8 cellular contexts compared by ENCODE assay signal in the genomic region with DNA sequence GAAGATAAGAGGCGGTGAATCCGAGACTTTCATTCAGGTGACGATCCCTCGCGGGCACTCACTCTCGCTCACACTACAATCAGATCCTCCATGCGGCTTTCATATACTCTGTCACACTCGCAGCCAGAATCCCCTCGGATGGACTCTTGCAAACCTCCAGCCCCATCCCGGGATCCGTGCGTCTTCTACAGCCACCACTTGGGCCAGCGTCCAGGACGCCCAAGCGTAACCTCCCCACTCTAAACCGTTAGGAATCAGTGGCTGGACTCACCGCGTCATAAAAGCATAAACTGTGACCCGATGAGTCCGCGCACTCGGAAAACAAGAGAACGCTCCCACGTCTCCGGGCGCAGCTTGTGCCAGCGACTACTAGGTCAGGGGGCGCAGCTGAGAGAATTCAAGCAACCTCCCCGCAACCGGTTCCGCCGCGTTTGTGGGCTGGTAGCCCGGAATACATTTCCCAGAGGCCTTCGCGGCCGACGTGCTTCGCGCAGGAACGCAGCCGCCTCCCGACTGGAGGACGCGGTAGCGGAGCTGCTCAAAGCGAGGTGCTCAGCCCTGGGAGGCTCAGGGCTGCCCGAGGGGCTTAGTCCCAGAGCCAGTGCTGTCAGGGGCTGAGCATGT. TPM values are rescaled to one million over a fixed set of nuclear protein-coding genes. Genes with fewer than 3 reads are reported as not detected.
DNase-seq lines count a peak whose midpoint lies in the region; ATAC-seq and TF ChIP-seq lines count a peak whose summit lies in the region.

No MANE protein-coding gene starts in this region.

- H3K4me3 Mint-ChIP-seq in naive thymus-derived CD8-positive, alpha-beta T cell = peak overlapping the region; percentile 89 to 99 (median 94)

- POLR2A ChIA-PET in naive thymus-derived CD8-positive, alpha-beta T cell (lab: Charles Lee) = interaction anchor here (0.6 to 1.8 kb wide), 7 partner anchors 17 to 232 kb away, joined by 3 to 13 read pairs (median 4); a partner anchor contains a TSS

- H3K9me3 Mint-ChIP-seq in naive thymus-derived CD8-positive, alpha-beta T cell = peaks cover under 1 to 55% (median 13%) of the 10 kb centered on the region in 9 donors

- peak; percentile 95 to 98 for ATAC-seq in naive thymus-derived CD8-positive, alpha-beta T cell
- ATAC-seq in GM18868 (IDR thresholded peaks at IDR 0.05; ENCODE audit: unreplicated experiment) = no peak

- DNase-seq in GM13976 (ENCODE audit: low spot score) = peak; percentile 77
- peak; percentile 68 for DNase-seq in activated effector memory CD4-positive, alpha-beta T cell treated with Interleukin-2 at 50 U/mL for 16 hours
- DNase-seq in fibroblast of pulmonary artery (ENCODE audit: low read depth) = peak; percentile 91
- peak; percentile 55 to 93 (median 75) for DNase-seq in naive thymus-derived CD8-positive, alpha-beta T cell
- DNase-seq in stimulated activated CD8-positive, alpha-beta memory T cell treated with anti-CD3 and anti-CD28 coated beads, Interleukin-7, amount 100 ng/mL, for 24 hours (ENCODE audit: low read depth) = peak; percentile 65
- DNase-seq in NK-92 (lab: John Stamatoyannopoulos, UW; ENCODE audit: unreplicated experiment) = no peak

- peaks cover 6 to 13% (median 12%) of the 10 kb centered on the region in 4 donors for H3K4me1 Mint-ChIP-seq in naive thymus-derived CD8-positive, alpha-beta T cell

- peaks cover 12 to 37% (median 15%) of the 10 kb centered on the region in 3 donors for H3K36me3 Mint-ChIP-seq in naive thymus-derived CD8-positive, alpha-beta T cell

- no peak for TF ChIP-seq CTCF in GM13976 (IDR thresholded peaks at IDR 0.05; ENCODE audit: borderline replicate concordance, control extremely low read depth, extremely low read depth, insufficient read depth, missing control alignments)
- TF ChIP-seq CTCF in fibroblast of pulmonary artery (IDR thresholded peaks at IDR 0.05; ENCODE audit: low read length, missing control alignments) = no peak

- in situ Hi-C loops in GM13976 (cut with MboI; ENCODE audit: low sequenced_read_pairs, unreplicated experiment) = no loop called here

- peak overlapping the region; percentile 63 for H3K4me3 ChIP-seq in fibroblast of pulmonary artery (replicated peaks; ENCODE audit: low read depth, low read length)

- H3K27me3 Mint-ChIP-seq in naive thymus-derived CD8-positive, alpha-beta T cell = no peaks in the 10 kb centered on the region

- H3K27ac Mint-ChIP-seq in naive thymus-derived CD8-positive, alpha-beta T cell = peak overlapping the region; percentile 87 to 99 (median 98)

TF ChIP-seq in PFSK-1, 5 proteins besides CTCF, POLR2A, EP300 and RAD21:
- peak; percentile 80 for TF ChIP-seq POLR2AphosphoS5 (IDR thresholded peaks at IDR 0.05; ENCODE audit: low read depth, low read length)
- TF ChIP-seq, protein P1, sequence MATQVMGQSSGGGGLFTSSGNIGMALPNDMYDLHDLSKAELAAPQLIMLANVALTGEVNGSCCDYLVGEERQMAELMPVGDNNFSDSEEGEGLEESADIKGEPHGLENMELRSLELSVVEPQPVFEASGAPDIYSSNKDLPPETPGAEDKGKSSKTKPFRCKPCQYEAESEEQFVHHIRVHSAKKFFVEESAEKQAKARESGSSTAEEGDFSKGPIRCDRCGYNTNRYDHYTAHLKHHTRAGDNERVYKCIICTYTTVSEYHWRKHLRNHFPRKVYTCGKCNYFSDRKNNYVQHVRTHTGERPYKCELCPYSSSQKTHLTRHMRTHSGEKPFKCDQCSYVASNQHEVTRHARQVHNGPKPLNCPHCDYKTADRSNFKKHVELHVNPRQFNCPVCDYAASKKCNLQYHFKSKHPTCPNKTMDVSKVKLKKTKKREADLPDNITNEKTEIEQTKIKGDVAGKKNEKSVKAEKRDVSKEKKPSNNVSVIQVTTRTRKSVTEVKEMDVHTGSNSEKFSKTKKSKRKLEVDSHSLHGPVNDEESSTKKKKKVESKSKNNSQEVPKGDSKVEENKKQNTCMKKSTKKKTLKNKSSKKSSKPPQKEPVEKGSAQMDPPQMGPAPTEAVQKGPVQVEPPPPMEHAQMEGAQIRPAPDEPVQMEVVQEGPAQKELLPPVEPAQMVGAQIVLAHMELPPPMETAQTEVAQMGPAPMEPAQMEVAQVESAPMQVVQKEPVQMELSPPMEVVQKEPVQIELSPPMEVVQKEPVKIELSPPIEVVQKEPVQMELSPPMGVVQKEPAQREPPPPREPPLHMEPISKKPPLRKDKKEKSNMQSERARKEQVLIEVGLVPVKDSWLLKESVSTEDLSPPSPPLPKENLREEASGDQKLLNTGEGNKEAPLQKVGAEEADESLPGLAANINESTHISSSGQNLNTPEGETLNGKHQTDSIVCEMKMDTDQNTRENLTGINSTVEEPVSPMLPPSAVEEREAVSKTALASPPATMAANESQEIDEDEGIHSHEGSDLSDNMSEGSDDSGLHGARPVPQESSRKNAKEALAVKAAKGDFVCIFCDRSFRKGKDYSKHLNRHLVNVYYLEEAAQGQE (IDR thresholded peaks at IDR 0.05; ENCODE audit: insufficient read depth in 1 of 2, low read depth in 2 of 2, low read length in 2 of 2) = no peak
- TF ChIP-seq SIN3A (IDR thresholded peaks at IDR 0.05; ENCODE audit: borderline replicate concordance, insufficient read depth, low read length) = no peak
- TF ChIP-seq FOXP2 (optimal IDR thresholded peaks at IDR 0.05; ENCODE audit: borderline replicate concordance, extremely low read depth, extremely low read length, insufficient read depth) = peak; percentile 11
- TF ChIP-seq TAF1 (IDR thresholded peaks at IDR 0.05; ENCODE audit: borderline replicate concordance, insufficient read depth, low read length) = peak; percentile 64; the same call in 1 of the 2 replicates

RNA-seq across cellular contexts. Expression of a gene that starts 27.6 kb away (rescaled TPM):
- polyA plus RNA-seq in PFSK-1 (2012; ENCODE audit: insufficient read length, low read depth) = 2.6 TPM
- 10 to 100 TPM; 12.2 TPM for total RNA-seq in naive thymus-derived CD8-positive, alpha-beta T cell
- polyA plus RNA-seq in naive thymus-derived CD8-positive, alpha-beta T cell = 1 to 10 TPM; 1.9 to 7.9 (median 3.7) TPM

RNA-seq across cellular contexts. Expression of a gene that starts 36.7 kb away (rescaled TPM):
- 1.3 TPM for polyA plus RNA-seq in PFSK-1 (2012; ENCODE audit: insufficient read length, low read depth)
- total RNA-seq in naive thymus-derived CD8-positive, alpha-beta T cell = 10 to 100 TPM; 16.8 to 22.0 TPM
- polyA plus RNA-seq in naive thymus-derived CD8-positive, alpha-beta T cell = 1 to 10 TPM; 2.3 to 2.9 (median 2.7) TPM
